In the genomic region with DNA sequence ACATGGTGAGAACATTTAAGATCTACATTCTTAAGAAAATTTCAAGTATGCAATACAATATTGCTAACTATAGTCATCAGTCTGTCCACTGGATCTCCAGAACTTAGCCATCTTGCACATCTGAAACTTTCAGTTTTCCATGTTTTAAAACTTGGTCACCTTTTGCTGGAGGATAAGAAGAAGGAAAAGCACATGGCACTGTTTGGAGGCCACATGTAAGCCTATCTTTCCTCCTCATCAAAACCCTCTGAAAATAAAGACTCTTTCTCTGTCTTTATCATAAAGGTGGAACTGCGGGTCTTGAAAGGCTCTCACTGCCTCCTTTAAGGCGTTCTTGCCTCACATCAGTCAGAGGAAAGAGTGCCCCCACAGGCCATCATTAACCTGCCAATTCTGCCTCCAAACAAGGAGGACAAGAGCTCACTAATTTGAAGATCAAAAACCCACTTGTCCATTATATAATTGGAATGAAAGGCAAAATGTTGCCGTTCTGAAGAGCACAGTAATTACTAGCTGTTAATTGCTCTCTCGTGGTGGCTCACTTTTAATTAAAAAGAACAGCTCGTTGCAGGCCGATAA, we compare ENCODE assay signal across 21 cellular contexts.
A peak's percentile ranks its signal among the peaks of the same experiment; 100 is the strongest.
DNase-seq lines count a peak whose midpoint lies in the region; ATAC-seq, FAIRE-seq and TF ChIP-seq lines count a peak whose summit lies in the region.
"Had no signal": no experiment of that assay in that cellular context is flagged by ENCODE, and none has a peak within 500 bp of the region (broad histone marks: within the 10 kb centered on the region; RNA-seq: fewer than 3 reads in every experiment).

No MANE protein-coding gene starts in this region.

- TF ChIP-seq POLR2A in K562 (conservative IDR thresholded peaks at IDR 0.05): no peak

- CTCF ChIA-PET in K562 (lab: Yijun Ruan, JAX; ENCODE audit: low intra/inter-chr PET ratio): no interaction called here

- H3K27ac ChIP-seq in K562 (ENCODE audit: extremely low read depth, low read depth, low read length) (no peak overlapping the region), psoas muscle (no peak overlapping the region)
- H3K27ac ChIP-seq: KMS-11, PC-9, upper lobe of left lung had no signal

- H3K9me1 ChIP-seq in K562 (ENCODE audit: control insufficient read depth, insufficient read depth, low read length): no peaks in the 10 kb centered on the region

- peak; percentile 76 for FAIRE-seq in K562 (lab: Jason Lieb, UNC)

- no peaks in the 10 kb centered on the region for H3K36me3 Mint-ChIP-seq in neural crest cell (ENCODE audit: low read depth)
- H3K36me3 Mint-ChIP-seq: CD14-positive monocyte had no signal

- 0% methylated on average over 6 of the region's 6 CpGs for WGBS in K562 (ENCODE audit: insufficient coverage, low coverage, missing lambda C conversion rate)
- 88 to 91% (median 90%) methylated on average over 6 of the region's 6 CpGs for WGBS in psoas muscle, 3 donors

- H3K27me3 Mint-ChIP-seq in neural crest cell (ENCODE audit: low read depth): no peaks in the 10 kb centered on the region
- H3K27me3 Mint-ChIP-seq: stimulated activated naive CD8-positive, alpha-beta T cell treated with anti-CD3 and anti-CD28 coated beads, Interleukin-15, amount 100 ng/mL, for 72 hours had no signal

- no peaks in the 10 kb centered on the region for H3K36me3 ChIP-seq in K562 (ENCODE audit: control insufficient read depth, insufficient read depth, low read length)
- H3K36me3 ChIP-seq in psoas muscle (ENCODE audit: insufficient read depth in 1 of 2, low read depth in 1 of 2): no peaks in the 10 kb centered on the region
- H3K36me3 ChIP-seq: upper lobe of left lung had no signal

- no peak for TF ChIP-seq RAD21 in K562 (CRISPR knock-in tag; conservative IDR thresholded peaks at IDR 0.05 in 1 of 2, IDR thresholded peaks at IDR 0.05 in 1 of 2)

- H3K4me3 ChIP-seq in K562 (no peak overlapping the region), psoas muscle (no peak overlapping the region)
- H3K4me3 ChIP-seq: PC-9, upper lobe of left lung had no signal

- no peak overlapping the region for H3K9ac ChIP-seq in K562 (ENCODE audit: insufficient read depth in 1 of 2, low read depth in 2 of 2, low read length in 2 of 2)
- H3K9ac ChIP-seq: KMS-11 had no signal

- POLR2A ChIA-PET in K562 (lab: Yijun Ruan, JAX): no interaction called here

- no peak overlapping the region for H3K27ac Mint-ChIP-seq in neural crest cell (ENCODE audit: unreplicated experiment)
- H3K27ac Mint-ChIP-seq: CD14-positive monocyte; stimulated activated naive CD8-positive, alpha-beta T cell treated with anti-CD3 and anti-CD28 coated beads, Interleukin-15, amount 100 ng/mL, for 72 hours had no signal

- no peaks in the 10 kb centered on the region for H4K20me1 ChIP-seq in K562 (replicated peaks; ENCODE audit: control insufficient read depth, insufficient read depth, low read length)

- peak; percentile 72; the same call in 2 of the 3 replicates for ATAC-seq in K562
- no peak for ATAC-seq in psoas muscle
- no peak for ATAC-seq in HG02885 (IDR thresholded peaks at IDR 0.05; ENCODE audit: poor library complexity, unreplicated experiment)
- ATAC-seq: left cardiac atrium; stimulated activated naive CD8-positive, alpha-beta T cell treated with anti-CD3 and anti-CD28 coated beads, Interleukin-15, amount 100 ng/mL, for 72 hours had no signal

- no peak overlapping the region for H3K4me2 ChIP-seq in K562 (ENCODE audit: insufficient read depth, low read length)
- H3K4me2 ChIP-seq: KMS-11, PC-9 had no signal

- no peak for TF ChIP-seq EP300 in K562 (IDR thresholded peaks at IDR 0.05; ENCODE audit: low read length)

- DNase-seq in DMS 273 (lab: John Stamatoyannopoulos, UW; ENCODE audit: unreplicated experiment) (peak; percentile 13), DMS 273 treated with DMSO at 0.1 percent for 48 hours (lab: John Stamatoyannopoulos, UW) (no peak), M059J (ENCODE audit: low read depth) (peak; percentile 12), K562 (ENCODE audit: extremely low read depth in 1 of 4, low spot score in 3 of 4) (peak in 2 of 4 experiments; percentile 8 to 10), neural crest cell (ENCODE audit: low read depth, low spot score) (no peak), psoas muscle (no peak), DMS79 (lab: John Stamatoyannopoulos, UW) (no peak)
- DNase-seq: 8988T; activated naive CD4-positive, alpha-beta T cell treated with Interleukin-2 at 50 U/mL for 16 hours; anterior cingulate cortex; HCEC 1CT; hypothalamus; left cardiac atrium; NCI-H187; NCI-H510A; PC-9; stimulated activated naive CD8-positive, alpha-beta T cell treated with anti-CD3 and anti-CD28 coated beads, Interleukin-15, amount 100 ng/mL, for 72 hours had no signal

- intact Hi-C loops in K562 (cut with micrococcal nuclease) (no loop called here), psoas muscle (cut with DNase I) (no loop called here)

- no peaks in the 10 kb centered on the region for H3K4me1 ChIP-seq in K562 (replicated peaks in 1 of 2; ENCODE audit: control insufficient read depth in 2 of 2, insufficient read depth in 2 of 2, low read length in 2 of 2)
- no peaks in the 10 kb centered on the region for H3K4me1 ChIP-seq in psoas muscle

- no peak overlapping the region for H3K4me3 Mint-ChIP-seq in neural crest cell
- H3K4me3 Mint-ChIP-seq: CD14-positive monocyte; stimulated activated naive CD8-positive, alpha-beta T cell treated with anti-CD3 and anti-CD28 coated beads, Interleukin-15, amount 100 ng/mL, for 72 hours had no signal

- H3K27me3 ChIP-seq in K562 (ENCODE audit: control insufficient read depth in 2 of 2, insufficient read depth in 2 of 2, low read length in 2 of 2) (no peaks in the 10 kb centered on the region), psoas muscle (ENCODE audit: insufficient read depth in 3 of 3, low read length in 2 of 3) (no peaks in the 10 kb centered on the region)
- H3K27me3 ChIP-seq: upper lobe of left lung had no signal

- no TSS peak for BruUV-seq in K562 (replicated peaks; lab: Mats Ljungman, UMichigan)

- H3K9me3 ChIP-seq in K562 (replicated peaks; ENCODE audit: control insufficient read depth, insufficient read depth, low read depth, low read length) (no peaks in the 10 kb centered on the region), psoas muscle (no peaks in the 10 kb centered on the region)
- H3K9me3 ChIP-seq: upper lobe of left lung had no signal

- peaks cover 24% of the 10 kb centered on the region for H3K4me1 Mint-ChIP-seq in neural crest cell
- H3K4me1 Mint-ChIP-seq: CD14-positive monocyte had no signal

- in situ Hi-C loops in K562 (cut with MboI): no loop called here

- H3K79me2 ChIP-seq in K562 (ENCODE audit: control insufficient read depth, insufficient read depth, low read length): no peaks in the 10 kb centered on the region

- H2AFZ ChIP-seq in K562 (ENCODE audit: low read depth, low read length): no peak overlapping the region
- H2AFZ ChIP-seq: PC-9 had no signal

- TF ChIP-seq CTCF in K562 (IDR thresholded peaks at IDR 0.05 in 2 of 3, conservative IDR thresholded peaks at IDR 0.05 in 1 of 3; ENCODE audit: insufficient read depth in 2 of 3, low read depth in 1 of 3, low read length in 3 of 3): peak; percentile 6 to 44 (median 35); a peak in 1 of 6 replicates
- peak; percentile 24 for TF ChIP-seq CTCF in neural crest cell (conservative IDR thresholded peaks at IDR 0.05)
- no peak for TF ChIP-seq CTCF in psoas muscle (IDR thresholded peaks at IDR 0.05)

- peaks cover 6% of the 10 kb centered on the region for H3K9me3 Mint-ChIP-seq in neural crest cell
- H3K9me3 Mint-ChIP-seq: stimulated activated naive CD8-positive, alpha-beta T cell treated with anti-CD3 and anti-CD28 coated beads, Interleukin-15, amount 100 ng/mL, for 72 hours had no signal

TF ChIP-seq in K562, 482 proteins besides CTCF, POLR2A, EP300 and RAD21:
- peak; percentile 50 for TF ChIP-seq ZFP36 (IDR thresholded peaks at IDR 0.05; ENCODE audit: low read depth, low read length, partially characterized antibody)
- TF ChIP-seq, protein P1, sequence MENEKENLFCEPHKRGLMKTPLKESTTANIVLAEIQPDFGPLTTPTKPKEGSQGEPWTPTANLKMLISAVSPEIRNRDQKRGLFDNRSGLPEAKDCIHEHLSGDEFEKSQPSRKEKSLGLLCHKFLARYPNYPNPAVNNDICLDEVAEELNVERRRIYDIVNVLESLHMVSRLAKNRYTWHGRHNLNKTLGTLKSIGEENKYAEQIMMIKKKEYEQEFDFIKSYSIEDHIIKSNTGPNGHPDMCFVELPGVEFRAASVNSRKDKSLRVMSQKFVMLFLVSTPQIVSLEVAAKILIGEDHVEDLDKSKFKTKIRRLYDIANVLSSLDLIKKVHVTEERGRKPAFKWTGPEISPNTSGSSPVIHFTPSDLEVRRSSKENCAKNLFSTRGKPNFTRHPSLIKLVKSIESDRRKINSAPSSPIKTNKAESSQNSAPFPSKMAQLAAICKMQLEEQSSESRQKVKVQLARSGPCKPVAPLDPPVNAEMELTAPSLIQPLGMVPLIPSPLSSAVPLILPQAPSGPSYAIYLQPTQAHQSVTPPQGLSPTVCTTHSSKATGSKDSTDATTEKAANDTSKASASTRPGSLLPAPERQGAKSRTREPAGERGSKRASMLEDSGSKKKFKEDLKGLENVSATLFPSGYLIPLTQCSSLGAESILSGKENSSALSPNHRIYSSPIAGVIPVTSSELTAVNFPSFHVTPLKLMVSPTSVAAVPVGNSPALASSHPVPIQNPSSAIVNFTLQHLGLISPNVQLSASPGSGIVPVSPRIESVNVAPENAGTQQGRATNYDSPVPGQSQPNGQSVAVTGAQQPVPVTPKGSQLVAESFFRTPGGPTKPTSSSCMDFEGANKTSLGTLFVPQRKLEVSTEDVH (IDR thresholded peaks at IDR 0.05; ENCODE audit: low read depth, partially characterized antibody): no peak

Comparison
In these comparisons a context has a peak if more than half of its experiments do, and no peak if none do; other contexts are left out.
1. DNase-seq: peak in DMS 273 (single experiment) and M059J (single experiment); none in DMS 273 treated with DMSO at 0.1 percent for 48 hours (single experiment), neural crest cell (single experiment), psoas muscle (0 of 2) and DMS79 (single experiment).